Comparison of ENCODE assay signal across 1 cellular context in the genomic region with DNA sequence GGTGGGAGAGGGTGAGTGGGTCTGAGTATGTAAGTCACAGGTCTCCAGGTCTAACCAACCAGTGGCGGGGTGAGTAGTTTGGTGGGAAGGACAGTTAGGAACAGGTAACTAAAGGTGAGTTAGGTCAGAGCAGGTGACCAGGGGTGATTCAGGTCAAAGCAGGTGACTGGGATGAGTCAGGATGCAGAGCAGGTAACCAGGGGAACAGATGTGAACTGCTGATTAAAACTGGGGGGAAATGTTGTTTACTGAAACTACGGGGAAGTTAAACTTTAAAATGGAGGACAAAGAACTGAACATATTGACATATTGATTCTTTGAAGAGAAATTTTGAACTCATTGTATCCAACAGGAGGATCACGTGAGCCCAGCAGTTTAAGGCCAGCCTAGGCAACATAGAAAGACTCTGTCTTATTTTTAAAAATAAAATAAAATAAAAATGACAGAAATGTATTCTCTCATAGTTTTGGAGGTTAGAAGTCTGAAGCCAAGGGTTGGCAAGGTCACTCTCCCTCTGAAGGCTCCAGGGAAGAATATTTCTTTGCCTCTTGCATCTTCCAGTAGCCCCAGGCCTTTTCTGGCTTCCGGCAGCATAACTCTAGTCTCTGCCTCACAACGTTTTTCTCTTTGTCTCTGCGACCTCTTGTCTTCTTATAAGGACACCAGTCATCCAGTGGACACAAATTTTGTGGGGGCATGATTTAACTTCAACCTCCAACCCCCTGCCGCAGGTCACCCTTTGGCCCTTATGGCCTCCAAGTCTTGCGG.
TF ChIP-seq lines count a peak whose summit lies in the region.

No MANE protein-coding gene starts in this region.

TF ChIP-seq in HepG2, 621 proteins besides CTCF, POLR2A, EP300 and RAD21 (continued from another document and continues in another):
- TF ChIP-seq, protein P1, sequence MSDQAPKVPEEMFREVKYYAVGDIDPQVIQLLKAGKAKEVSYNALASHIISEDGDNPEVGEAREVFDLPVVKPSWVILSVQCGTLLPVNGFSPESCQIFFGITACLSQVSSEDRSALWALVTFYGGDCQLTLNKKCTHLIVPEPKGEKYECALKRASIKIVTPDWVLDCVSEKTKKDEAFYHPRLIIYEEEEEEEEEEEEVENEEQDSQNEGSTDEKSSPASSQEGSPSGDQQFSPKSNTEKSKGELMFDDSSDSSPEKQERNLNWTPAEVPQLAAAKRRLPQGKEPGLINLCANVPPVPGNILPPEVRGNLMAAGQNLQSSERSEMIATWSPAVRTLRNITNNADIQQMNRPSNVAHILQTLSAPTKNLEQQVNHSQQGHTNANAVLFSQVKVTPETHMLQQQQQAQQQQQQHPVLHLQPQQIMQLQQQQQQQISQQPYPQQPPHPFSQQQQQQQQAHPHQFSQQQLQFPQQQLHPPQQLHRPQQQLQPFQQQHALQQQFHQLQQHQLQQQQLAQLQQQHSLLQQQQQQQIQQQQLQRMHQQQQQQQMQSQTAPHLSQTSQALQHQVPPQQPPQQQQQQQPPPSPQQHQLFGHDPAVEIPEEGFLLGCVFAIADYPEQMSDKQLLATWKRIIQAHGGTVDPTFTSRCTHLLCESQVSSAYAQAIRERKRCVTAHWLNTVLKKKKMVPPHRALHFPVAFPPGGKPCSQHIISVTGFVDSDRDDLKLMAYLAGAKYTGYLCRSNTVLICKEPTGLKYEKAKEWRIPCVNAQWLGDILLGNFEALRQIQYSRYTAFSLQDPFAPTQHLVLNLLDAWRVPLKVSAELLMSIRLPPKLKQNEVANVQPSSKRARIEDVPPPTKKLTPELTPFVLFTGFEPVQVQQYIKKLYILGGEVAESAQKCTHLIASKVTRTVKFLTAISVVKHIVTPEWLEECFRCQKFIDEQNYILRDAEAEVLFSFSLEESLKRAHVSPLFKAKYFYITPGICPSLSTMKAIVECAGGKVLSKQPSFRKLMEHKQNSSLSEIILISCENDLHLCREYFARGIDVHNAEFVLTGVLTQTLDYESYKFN (CRISPR knock-in tag; conservative IDR thresholded peaks at IDR 0.05), result peak; percentile 69
- TF ChIP-seq KAT8 (CRISPR knock-in tag; IDR thresholded peaks at IDR 0.05), result peak; percentile 37; the same call in 1 of the 2 replicates
- peak; percentile 84 for TF ChIP-seq KAT2B (IDR thresholded peaks at IDR 0.05; ENCODE audit: borderline replicate concordance, low read depth, low read length)
- TF ChIP-seq FOSL1 (CRISPR knock-in tag; IDR thresholded peaks at IDR 0.05; ENCODE audit: borderline replicate concordance), result peak; percentile 47; the same call in 1 of the 2 replicates
- no peak for TF ChIP-seq ZNF20 (CRISPR knock-in tag; IDR thresholded peaks at IDR 0.05)
- 0 out of 2 replicates have a peak, but pooled peaks have one; percentile 16 for TF ChIP-seq MZF1 (CRISPR knock-in tag; IDR thresholded peaks at IDR 0.05; ENCODE audit: borderline replicate concordance)
- no peak for TF ChIP-seq TEAD3 (CRISPR knock-in tag; optimal IDR thresholded peaks at IDR 0.05; ENCODE audit: borderline replicate concordance)
- TF ChIP-seq, protein P2, sequence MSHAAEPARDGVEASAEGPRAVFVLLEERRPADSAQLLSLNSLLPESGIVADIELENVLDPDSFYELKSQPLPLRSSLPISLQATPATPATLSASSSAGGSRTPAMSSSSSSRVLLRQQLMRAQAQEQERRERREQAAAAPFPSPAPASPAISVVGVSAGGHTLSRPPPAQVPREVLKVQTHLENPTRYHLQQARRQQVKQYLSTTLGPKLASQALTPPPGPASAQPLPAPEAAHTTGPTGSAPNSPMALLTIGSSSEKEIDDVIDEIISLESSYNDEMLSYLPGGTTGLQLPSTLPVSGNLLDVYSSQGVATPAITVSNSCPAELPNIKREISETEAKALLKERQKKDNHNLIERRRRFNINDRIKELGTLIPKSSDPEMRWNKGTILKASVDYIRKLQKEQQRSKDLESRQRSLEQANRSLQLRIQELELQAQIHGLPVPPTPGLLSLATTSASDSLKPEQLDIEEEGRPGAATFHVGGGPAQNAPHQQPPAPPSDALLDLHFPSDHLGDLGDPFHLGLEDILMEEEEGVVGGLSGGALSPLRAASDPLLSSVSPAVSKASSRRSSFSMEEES (CRISPR knock-in tag; IDR thresholded peaks at IDR 0.05), result peak; percentile 83; the same call in 1 of the 2 replicates
- TF ChIP-seq ZFP82 (CRISPR knock-in tag; IDR thresholded peaks at IDR 0.05; ENCODE audit: borderline replicate concordance), result no peak
- TF ChIP-seq MED1 (CRISPR knock-in tag; IDR thresholded peaks at IDR 0.05), result peak; percentile 89
- TF ChIP-seq, protein P3, sequence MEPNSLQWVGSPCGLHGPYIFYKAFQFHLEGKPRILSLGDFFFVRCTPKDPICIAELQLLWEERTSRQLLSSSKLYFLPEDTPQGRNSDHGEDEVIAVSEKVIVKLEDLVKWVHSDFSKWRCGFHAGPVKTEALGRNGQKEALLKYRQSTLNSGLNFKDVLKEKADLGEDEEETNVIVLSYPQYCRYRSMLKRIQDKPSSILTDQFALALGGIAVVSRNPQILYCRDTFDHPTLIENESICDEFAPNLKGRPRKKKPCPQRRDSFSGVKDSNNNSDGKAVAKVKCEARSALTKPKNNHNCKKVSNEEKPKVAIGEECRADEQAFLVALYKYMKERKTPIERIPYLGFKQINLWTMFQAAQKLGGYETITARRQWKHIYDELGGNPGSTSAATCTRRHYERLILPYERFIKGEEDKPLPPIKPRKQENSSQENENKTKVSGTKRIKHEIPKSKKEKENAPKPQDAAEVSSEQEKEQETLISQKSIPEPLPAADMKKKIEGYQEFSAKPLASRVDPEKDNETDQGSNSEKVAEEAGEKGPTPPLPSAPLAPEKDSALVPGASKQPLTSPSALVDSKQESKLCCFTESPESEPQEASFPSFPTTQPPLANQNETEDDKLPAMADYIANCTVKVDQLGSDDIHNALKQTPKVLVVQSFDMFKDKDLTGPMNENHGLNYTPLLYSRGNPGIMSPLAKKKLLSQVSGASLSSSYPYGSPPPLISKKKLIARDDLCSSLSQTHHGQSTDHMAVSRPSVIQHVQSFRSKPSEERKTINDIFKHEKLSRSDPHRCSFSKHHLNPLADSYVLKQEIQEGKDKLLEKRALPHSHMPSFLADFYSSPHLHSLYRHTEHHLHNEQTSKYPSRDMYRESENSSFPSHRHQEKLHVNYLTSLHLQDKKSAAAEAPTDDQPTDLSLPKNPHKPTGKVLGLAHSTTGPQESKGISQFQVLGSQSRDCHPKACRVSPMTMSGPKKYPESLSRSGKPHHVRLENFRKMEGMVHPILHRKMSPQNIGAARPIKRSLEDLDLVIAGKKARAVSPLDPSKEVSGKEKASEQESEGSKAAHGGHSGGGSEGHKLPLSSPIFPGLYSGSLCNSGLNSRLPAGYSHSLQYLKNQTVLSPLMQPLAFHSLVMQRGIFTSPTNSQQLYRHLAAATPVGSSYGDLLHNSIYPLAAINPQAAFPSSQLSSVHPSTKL (CRISPR knock-in tag; IDR thresholded peaks at IDR 0.05), result peak; percentile 50
- peak; percentile 63; the same call in 1 of the 2 replicates for TF ChIP-seq NR2F6 (IDR thresholded peaks at IDR 0.05)
- TF ChIP-seq NR2F6 (CRISPR knock-in tag; IDR thresholded peaks at IDR 0.05), result peak; percentile 75
- TF ChIP-seq SP140L (CRISPR knock-in tag; IDR thresholded peaks at IDR 0.05; ENCODE audit: borderline replicate concordance), result 0 out of 2 replicates have a peak, but pooled peaks have one; percentile 43
- TF ChIP-seq RFX1 (IDR thresholded peaks at IDR 0.05), result peak; percentile 77; the same call in 1 of the 2 replicates
- no peak for TF ChIP-seq SOX6 (IDR thresholded peaks at IDR 0.05)
- TF ChIP-seq SOX6 (CRISPR knock-in tag; IDR thresholded peaks at IDR 0.05), result peak; percentile 94
- no peak for TF ChIP-seq FOXP1 (IDR thresholded peaks at IDR 0.05)
- TF ChIP-seq FOXP1 (CRISPR knock-in tag; IDR thresholded peaks at IDR 0.05), result peak; percentile 83
- TF ChIP-seq PTBP1 (IDR thresholded peaks at IDR 0.05; ENCODE audit: low read depth, low read length, poor library complexity, severe bottlenecking), result no peak
- TF ChIP-seq ZNF232 (CRISPR knock-in tag; IDR thresholded peaks at IDR 0.05; ENCODE audit: borderline replicate concordance), result peak; percentile 78
- TF ChIP-seq NR2C2 (CRISPR knock-in tag; IDR thresholded peaks at IDR 0.05; ENCODE audit: borderline replicate concordance), result 0 out of 2 replicates have a peak, but pooled peaks have one; percentile 32
- TF ChIP-seq FOXA1 (IDR thresholded peaks at IDR 0.05), result peak; percentile 69
- 0 out of 2 replicates have a peak, but pooled peaks have one; percentile 15 for TF ChIP-seq FOXA1 (CRISPR knock-in tag; IDR thresholded peaks at IDR 0.05)
- peak; percentile 59; the same call in 1 of the 2 replicates for TF ChIP-seq NCOA2 (CRISPR knock-in tag; IDR thresholded peaks at IDR 0.05)
- TF ChIP-seq GATAD2A (CRISPR knock-in tag; IDR thresholded peaks at IDR 0.05), result peak; percentile 74
- peak; percentile 95 for TF ChIP-seq RXRB (CRISPR knock-in tag; IDR thresholded peaks at IDR 0.05; ENCODE audit: borderline replicate concordance)
- TF ChIP-seq KDM5A (IDR thresholded peaks at IDR 0.05; ENCODE audit: borderline replicate concordance, low read length), result no peak
- peak; percentile 99 for TF ChIP-seq ZEB1 (IDR thresholded peaks at IDR 0.05; ENCODE audit: insufficient replicate concordance, low read depth)
- TF ChIP-seq SNAI1 (CRISPR knock-in tag; IDR thresholded peaks at IDR 0.05; ENCODE audit: borderline replicate concordance), result 0 out of 2 replicates have a peak, but pooled peaks have one; percentile 40
- TF ChIP-seq, protein P4, sequence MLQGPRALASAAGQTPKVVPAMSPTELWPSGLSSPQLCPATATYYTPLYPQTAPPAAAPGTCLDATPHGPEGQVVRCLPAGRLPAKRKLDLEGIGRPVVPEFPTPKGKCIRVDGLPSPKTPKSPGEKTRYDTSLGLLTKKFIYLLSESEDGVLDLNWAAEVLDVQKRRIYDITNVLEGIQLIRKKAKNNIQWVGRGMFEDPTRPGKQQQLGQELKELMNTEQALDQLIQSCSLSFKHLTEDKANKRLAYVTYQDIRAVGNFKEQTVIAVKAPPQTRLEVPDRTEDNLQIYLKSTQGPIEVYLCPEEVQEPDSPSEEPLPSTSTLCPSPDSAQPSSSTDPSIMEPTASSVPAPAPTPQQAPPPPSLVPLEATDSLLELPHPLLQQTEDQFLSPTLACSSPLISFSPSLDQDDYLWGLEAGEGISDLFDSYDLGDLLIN (CRISPR knock-in tag; IDR thresholded peaks at IDR 0.05; ENCODE audit: borderline replicate concordance), result 0 out of 2 replicates have a peak, but pooled peaks have one; percentile 31
- TF ChIP-seq NFIC (IDR thresholded peaks at IDR 0.05; ENCODE audit: low read length), result peak; percentile 53; the same call in 1 of the 2 replicates
- TF ChIP-seq ZNF670 (CRISPR knock-in tag; IDR thresholded peaks at IDR 0.05; ENCODE audit: borderline replicate concordance), result 0 out of 2 replicates have a peak, but pooled peaks have one; percentile 16
- TF ChIP-seq SOX5 (CRISPR knock-in tag; IDR thresholded peaks at IDR 0.05; ENCODE audit: borderline replicate concordance), result peak; percentile 96
- TF ChIP-seq RARA (CRISPR knock-in tag; IDR thresholded peaks at IDR 0.05), result peak; percentile 85
- peak; percentile 82 for TF ChIP-seq FOXA3 (CRISPR knock-in tag; IDR thresholded peaks at IDR 0.05)
- TF ChIP-seq, protein P5, sequence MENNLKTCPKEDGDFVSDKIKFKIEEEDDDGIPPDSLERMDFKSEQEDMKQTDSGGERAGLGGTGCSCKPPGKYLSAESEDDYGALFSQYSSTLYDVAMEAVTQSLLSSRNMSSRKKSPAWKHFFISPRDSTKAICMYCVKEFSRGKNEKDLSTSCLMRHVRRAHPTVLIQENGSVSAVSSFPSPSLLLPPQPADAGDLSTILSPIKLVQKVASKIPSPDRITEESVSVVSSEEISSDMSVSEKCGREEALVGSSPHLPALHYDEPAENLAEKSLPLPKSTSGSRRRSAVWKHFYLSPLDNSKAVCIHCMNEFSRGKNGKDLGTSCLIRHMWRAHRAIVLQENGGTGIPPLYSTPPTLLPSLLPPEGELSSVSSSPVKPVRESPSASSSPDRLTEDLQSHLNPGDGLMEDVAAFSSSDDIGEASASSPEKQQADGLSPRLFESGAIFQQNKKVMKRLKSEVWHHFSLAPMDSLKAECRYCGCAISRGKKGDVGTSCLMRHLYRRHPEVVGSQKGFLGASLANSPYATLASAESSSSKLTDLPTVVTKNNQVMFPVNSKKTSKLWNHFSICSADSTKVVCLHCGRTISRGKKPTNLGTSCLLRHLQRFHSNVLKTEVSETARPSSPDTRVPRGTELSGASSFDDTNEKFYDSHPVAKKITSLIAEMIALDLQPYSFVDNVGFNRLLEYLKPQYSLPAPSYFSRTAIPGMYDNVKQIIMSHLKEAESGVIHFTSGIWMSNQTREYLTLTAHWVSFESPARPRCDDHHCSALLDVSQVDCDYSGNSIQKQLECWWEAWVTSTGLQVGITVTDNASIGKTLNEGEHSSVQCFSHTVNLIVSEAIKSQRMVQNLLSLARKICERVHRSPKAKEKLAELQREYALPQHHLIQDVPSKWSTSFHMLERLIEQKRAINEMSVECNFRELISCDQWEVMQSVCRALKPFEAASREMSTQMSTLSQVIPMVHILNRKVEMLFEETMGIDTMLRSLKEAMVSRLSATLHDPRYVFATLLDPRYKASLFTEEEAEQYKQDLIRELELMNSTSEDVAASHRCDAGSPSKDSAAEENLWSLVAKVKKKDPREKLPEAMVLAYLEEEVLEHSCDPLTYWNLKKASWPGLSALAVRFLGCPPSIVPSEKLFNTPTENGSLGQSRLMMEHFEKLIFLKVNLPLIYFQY (CRISPR knock-in tag; IDR thresholded peaks at IDR 0.05; ENCODE audit: borderline replicate concordance), result no peak
- peak; percentile 29 for TF ChIP-seq HDAC1 (CRISPR knock-in tag; IDR thresholded peaks at IDR 0.05)
- TF ChIP-seq ONECUT2 (CRISPR knock-in tag; IDR thresholded peaks at IDR 0.05), result peak; percentile 75
- peak; percentile 74; the same call in 1 of the 2 replicates for TF ChIP-seq FOXJ3 (CRISPR knock-in tag; IDR thresholded peaks at IDR 0.05; ENCODE audit: borderline replicate concordance)
- TF ChIP-seq FOSL2 (CRISPR knock-in tag; IDR thresholded peaks at IDR 0.05), result peak; percentile 88
- TF ChIP-seq RFX3 (CRISPR knock-in tag; IDR thresholded peaks at IDR 0.05), result peak; percentile 66; the same call in 1 of the 2 replicates
- TF ChIP-seq RXRA (CRISPR knock-in tag; IDR thresholded peaks at IDR 0.05), result peak; percentile 81; the same call in 1 of the 2 replicates
- peak; percentile 68; the same call in 1 of the 2 replicates for TF ChIP-seq BHLHE40 (IDR thresholded peaks at IDR 0.05; ENCODE audit: low read length)
- TF ChIP-seq KLF12 (CRISPR knock-in tag; IDR thresholded peaks at IDR 0.05; ENCODE audit: borderline replicate concordance), result peak; percentile 23; the same call in 1 of the 2 replicates
- TF ChIP-seq, protein P6, sequence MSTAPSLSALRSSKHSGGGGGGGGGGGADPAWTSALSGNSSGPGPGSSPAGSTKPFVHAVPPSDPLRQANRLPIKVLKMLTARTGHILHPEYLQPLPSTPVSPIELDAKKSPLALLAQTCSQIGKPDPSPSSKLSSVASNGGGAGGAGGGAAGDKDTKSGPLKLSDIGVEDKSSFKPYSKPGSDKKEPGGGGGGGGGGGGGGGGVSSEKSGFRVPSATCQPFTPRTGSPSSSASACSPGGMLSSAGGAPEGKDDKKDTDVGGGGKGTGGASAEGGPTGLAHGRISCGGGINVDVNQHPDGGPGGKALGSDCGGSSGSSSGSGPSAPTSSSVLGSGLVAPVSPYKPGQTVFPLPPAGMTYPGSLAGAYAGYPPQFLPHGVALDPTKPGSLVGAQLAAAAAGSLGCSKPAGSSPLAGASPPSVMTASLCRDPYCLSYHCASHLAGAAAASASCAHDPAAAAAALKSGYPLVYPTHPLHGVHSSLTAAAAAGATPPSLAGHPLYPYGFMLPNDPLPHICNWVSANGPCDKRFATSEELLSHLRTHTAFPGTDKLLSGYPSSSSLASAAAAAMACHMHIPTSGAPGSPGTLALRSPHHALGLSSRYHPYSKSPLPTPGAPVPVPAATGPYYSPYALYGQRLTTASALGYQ (CRISPR knock-in tag; IDR thresholded peaks at IDR 0.05), result 0 out of 2 replicates have a peak, but pooled peaks have one; percentile 56
